ENCODE assay signal across 16 cellular contexts in the genomic region with DNA sequence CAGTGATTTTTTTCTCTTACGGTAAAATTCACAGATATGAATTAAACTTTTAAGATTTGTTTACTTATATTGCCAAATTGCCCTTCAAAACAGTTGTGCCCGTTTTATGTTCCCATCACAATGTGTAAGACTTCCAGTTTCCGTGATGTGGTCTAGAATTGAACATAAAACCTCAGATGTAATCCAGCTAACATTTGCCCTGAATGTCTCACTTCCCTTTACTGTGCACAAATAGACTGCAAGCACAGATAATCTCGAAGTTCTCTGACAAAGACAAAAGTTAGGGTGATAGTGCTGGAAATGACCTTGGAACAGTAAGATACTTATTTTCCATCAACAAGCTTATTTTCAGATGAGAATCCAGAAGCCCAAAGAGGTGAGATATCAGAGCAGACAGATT.
DNase-seq lines count a peak whose midpoint lies in the region; ATAC-seq, FAIRE-seq and TF ChIP-seq lines count a peak whose summit lies in the region.
"Had no signal": no experiment of that assay in that cellular context is flagged by ENCODE, and none has a peak within 500 bp of the region (broad histone marks: within the 10 kb centered on the region; RNA-seq: fewer than 3 reads in every experiment).

No MANE protein-coding gene starts in this region.

- ATAC-seq in HG02870 (IDR thresholded peaks at IDR 0.05; ENCODE audit: unreplicated experiment) (peak; percentile 97), PC-3 (peak; percentile 95)
- no peak for ATAC-seq in activated CD8-positive, alpha-beta memory T cell treated with anti-CD3 and anti-CD28 coated beads, Interleukin-2, amount 10 ng/mL, durations not matched to agents 7 days and 5 days

- H3K4me3 Mint-ChIP-seq in activated CD8-positive, alpha-beta memory T cell treated with anti-CD3 and anti-CD28 coated beads, Interleukin-2, amount 10 ng/mL, durations not matched to agents 7 days and 5 days: no peak overlapping the region

- POLR2A ChIA-PET in PC-3 (lab: Charles Lee; ENCODE audit: unreplicated experiment): no interaction called here

- H3K27ac ChIP-seq in PC-3 (ENCODE audit: low read length): peak overlapping the region; percentile 39
- H3K27ac ChIP-seq: spleen had no signal

- H3K9me3 Mint-ChIP-seq in activated CD8-positive, alpha-beta memory T cell treated with anti-CD3 and anti-CD28 coated beads, Interleukin-2, amount 10 ng/mL, durations not matched to agents 7 days and 5 days (ENCODE audit: low read depth): no peaks in the 10 kb centered on the region

- DNase-seq in GF-D8 (lab: John Stamatoyannopoulos, UW) (peak; percentile 11), PC-3 (peak; percentile 78), HTR-8/SVneo (ENCODE audit: insufficient read length, low spot score) (no peak), hypothalamus (lab: John Stamatoyannopoulos, UW) (no peak), NCI-H128 (lab: John Stamatoyannopoulos, UW; ENCODE audit: unreplicated experiment) (no peak)
- DNase-seq in activated CD8-positive, alpha-beta memory T cell treated with anti-CD3 and anti-CD28 coated beads, Interleukin-2, amount 10 ng/mL, durations not matched to agents 7 days and 5 days: no peak
- DNase-seq: activated CD4-positive, alpha-beta T cell treated with anti-CD3 and anti-CD28 coated beads for 1 hour; activated effector memory CD4-positive, alpha-beta T cell treated with Interleukin-2 at 50 U/mL for 16 hours; C1 segment of cervical spinal cord; NCI-H1048; NCI-H510A treated with DMSO at 0.1 percent for 48 hours; SHP77 treated with DMSO at 0.1 percent for 48 hours; spleen had no signal

- no peaks in the 10 kb centered on the region for H3K27me3 ChIP-seq in PC-3 (ENCODE audit: low read length)
- H3K27me3 ChIP-seq: spleen had no signal

- H3K4me3 ChIP-seq in PC-3 (ENCODE audit: low read length): no peak overlapping the region
- H3K4me3 ChIP-seq: spleen had no signal

- no peaks in the 10 kb centered on the region for H3K4me1 Mint-ChIP-seq in activated CD8-positive, alpha-beta memory T cell treated with anti-CD3 and anti-CD28 coated beads, Interleukin-2, amount 10 ng/mL, durations not matched to agents 7 days and 5 days

- no peak for TF ChIP-seq CTCF in PC-3 (conservative IDR thresholded peaks at IDR 0.05; ENCODE audit: low read depth, low read length)

- FAIRE-seq in islet of Langerhans (lab: Jason Lieb, UNC) (peak; percentile 17), HTR-8/SVneo (lab: Jason Lieb, UNC) (no peak)
- FAIRE-seq: bronchial epithelial cell had no signal

- no peaks in the 10 kb centered on the region for H3K36me3 Mint-ChIP-seq in activated CD8-positive, alpha-beta memory T cell treated with anti-CD3 and anti-CD28 coated beads, Interleukin-2, amount 10 ng/mL, durations not matched to agents 7 days and 5 days

- H3K79me2 ChIP-seq in PC-3 (ENCODE audit: low read length): no peaks in the 10 kb centered on the region

- H3K27me3 Mint-ChIP-seq in activated CD8-positive, alpha-beta memory T cell treated with anti-CD3 and anti-CD28 coated beads, Interleukin-2, amount 10 ng/mL, durations not matched to agents 7 days and 5 days: peaks cover 7% of the 10 kb centered on the region

- H3K9me2 ChIP-seq in PC-3 (replicated peaks; ENCODE audit: low read length): no peaks in the 10 kb centered on the region

- BruUV-seq in PC-3 (replicated peaks; lab: Mats Ljungman, UMichigan): no TSS peak

- CTCF ChIA-PET in PC-3 (lab: Charles Lee): interaction anchor here (0.5 kb wide), 1 partner anchor 236 kb away, joined by 3 read pairs; no protein-coding TSS in a partner anchor
- CTCF ChIA-PET in activated CD8-positive, alpha-beta memory T cell treated with anti-CD3 and anti-CD28 coated beads, Interleukin-2, amount 10 ng/mL, durations not matched to agents 7 days and 5 days (lab: Charles Lee): no interaction called here

- H3K4me2 ChIP-seq in PC-3 (ENCODE audit: low read length): peak overlapping the region; percentile 61

- peak overlapping the region; percentile 3; the same call in 1 of the 2 replicates for H2AFZ ChIP-seq in PC-3 (ENCODE audit: low read length)

- H3F3A ChIP-seq in PC-3 (ENCODE audit: low read length, unreplicated experiment): no peaks in the 10 kb centered on the region

- H3K9ac ChIP-seq in PC-3 (ENCODE audit: low read length): no peak overlapping the region

- H3K36me3 ChIP-seq in PC-3 (ENCODE audit: low read depth, low read length): no peaks in the 10 kb centered on the region
- H3K36me3 ChIP-seq: spleen had no signal

- intact Hi-C loops in PC-3 (cut with micrococcal nuclease): no loop called here

- H4K20me1 ChIP-seq in PC-3 (ENCODE audit: low read length): no peaks in the 10 kb centered on the region

- H3K9me3 ChIP-seq in PC-3 (ENCODE audit: low read length): no peaks in the 10 kb centered on the region
- H3K9me3 ChIP-seq: spleen had no signal

- H3K4me1 ChIP-seq in PC-3 (ENCODE audit: insufficient read depth, low read length): peaks cover 12% of the 10 kb centered on the region

- no peak overlapping the region for H3K27ac Mint-ChIP-seq in activated CD8-positive, alpha-beta memory T cell treated with anti-CD3 and anti-CD28 coated beads, Interleukin-2, amount 10 ng/mL, durations not matched to agents 7 days and 5 days

Comparison
In these comparisons a context has a peak if more than half of its experiments do, and no peak if none do; other contexts are left out.
1. DNase-seq: peak in GF-D8 (single experiment) and PC-3 (single experiment); none in activated CD8-positive, alpha-beta memory T cell treated with anti-CD3 and anti-CD28 coated beads, Interleukin-2, amount 10 ng/mL, durations not matched to agents 7 days and 5 days (single experiment), HTR-8/SVneo (single experiment), hypothalamus (0 of 51) and NCI-H128 (single experiment).